In the genomic region with DNA sequence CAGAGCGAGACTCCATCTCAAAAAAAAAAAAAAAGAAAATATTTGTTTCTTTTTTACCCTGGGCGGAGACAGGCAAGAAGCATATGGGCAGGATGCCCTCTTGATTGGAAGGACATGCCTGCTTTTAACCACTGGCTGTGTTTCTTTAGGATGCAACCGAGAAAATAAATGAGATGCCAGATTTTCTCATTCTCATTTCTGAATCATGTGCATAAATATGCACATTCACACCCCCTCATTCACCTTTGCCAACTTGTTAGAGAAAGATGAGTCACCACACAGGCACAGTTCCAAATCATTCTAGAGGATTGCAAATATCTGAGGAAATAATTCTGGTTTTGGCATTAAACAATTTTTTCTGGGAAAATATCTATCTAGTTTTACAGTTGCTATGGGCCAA, we compare ENCODE assay signal across 9 cellular contexts. TPM values are rescaled to one million over a fixed set of nuclear protein-coding genes. Genes with fewer than 3 reads are reported as not detected.
DNase-seq lines count a peak whose midpoint lies in the region; ATAC-seq and TF ChIP-seq lines count a peak whose summit lies in the region.
"Had no signal": no experiment of that assay in that cellular context is flagged by ENCODE, and none has a peak within 500 bp of the region (broad histone marks: within the 10 kb centered on the region; RNA-seq: fewer than 3 reads in every experiment).

No MANE protein-coding gene starts in this region.

- DNase-seq in AG09309 (ENCODE audit: low read depth) (peak; percentile 97), NCI-H1048 (lab: John Stamatoyannopoulos, UW) (peak; percentile 1), choroid plexus epithelial cell (ENCODE audit: low read depth) (peak; percentile 98), mesenchymal stem cell (peak; percentile 24), NAMALWA (ENCODE audit: low spot score) (no peak), NCI-H345 treated with DMSO at 0.1 percent for 48 hours (lab: John Stamatoyannopoulos, UW; ENCODE audit: unreplicated experiment) (no peak), DMS153 treated with DMSO at 0.1 percent for 48 hours (lab: John Stamatoyannopoulos, UW; ENCODE audit: unreplicated experiment) (no peak)
- DNase-seq: activated CD4-positive, CD25-positive, alpha-beta regulatory T cell treated with anti-CD3 and anti-CD28 coated beads, Interleukin-2, amount 50 U/mL, for 72 hours had no signal

- H3K9ac ChIP-seq in mesenchymal stem cell (ENCODE audit: low read length): no peak overlapping the region

- H3K4me1 ChIP-seq in mesenchymal stem cell (ENCODE audit: control insufficient read depth, insufficient read depth, low read depth, low read length): peaks cover 3% of the 10 kb centered on the region

- TF ChIP-seq CTCF in AG09309 (IDR thresholded peaks at IDR 0.05; ENCODE audit: control insufficient read depth, insufficient read depth, low read depth, low read length, missing control alignments) (no peak), choroid plexus epithelial cell (conservative IDR thresholded peaks at IDR 0.05; ENCODE audit: low read depth, low read length) (no peak)

- H4K91ac ChIP-seq in mesenchymal stem cell (ENCODE audit: low read length): no peak overlapping the region

- no peak overlapping the region for H3K27ac ChIP-seq in mesenchymal stem cell (ENCODE audit: low read length, poor library complexity, severe bottlenecking)

- no peak overlapping the region for H3K23ac ChIP-seq in mesenchymal stem cell (ENCODE audit: low read length in 2 of 2)

- no peak overlapping the region for H2AK5ac ChIP-seq in mesenchymal stem cell (ENCODE audit: low read length, severe bottlenecking)

- H3K79me1 ChIP-seq in mesenchymal stem cell (replicated peaks; ENCODE audit: low read length, poor library complexity, severe bottlenecking): no peaks in the 10 kb centered on the region

- no peak overlapping the region for H2BK15ac ChIP-seq in mesenchymal stem cell (ENCODE audit: low read depth, poor library complexity, severe bottlenecking)

- WGBS in mesenchymal stem cell: 100% methylated on average over 1 of the region's 3 CpGs

- H3K4me3 ChIP-seq in AG09309 (ENCODE audit: control insufficient read depth, low read depth, low read length) (no peak overlapping the region), choroid plexus epithelial cell (ENCODE audit: low read depth, low read length) (no peak overlapping the region), mesenchymal stem cell (ENCODE audit: insufficient read depth in 1 of 2, low read depth in 1 of 2, low read length in 2 of 2) (no peak overlapping the region)

- H2BK120ac ChIP-seq in mesenchymal stem cell (ENCODE audit: low read depth, low read length): no peak overlapping the region

- H2BK12ac ChIP-seq in mesenchymal stem cell (ENCODE audit: low read length in 2 of 2): no peak overlapping the region

- no peaks in the 10 kb centered on the region for H3K36me3 ChIP-seq in mesenchymal stem cell (ENCODE audit: control insufficient read depth in 1 of 2, insufficient read depth in 2 of 2, low read depth in 1 of 2, low read length in 2 of 2)

- no peak overlapping the region for H3K14ac ChIP-seq in mesenchymal stem cell (ENCODE audit: low read length in 2 of 2)

- no peak overlapping the region for H3K18ac ChIP-seq in mesenchymal stem cell (ENCODE audit: low read depth in 1 of 2, low read length in 2 of 2)

- no peaks in the 10 kb centered on the region for H3K9me3 ChIP-seq in mesenchymal stem cell (ENCODE audit: control insufficient read depth, low read length)

- no peak overlapping the region for H3K4me2 ChIP-seq in mesenchymal stem cell (ENCODE audit: low read length, poor library complexity, severe bottlenecking)

- no peaks in the 10 kb centered on the region for H3K27me3 ChIP-seq in mesenchymal stem cell (ENCODE audit: control insufficient read depth in 1 of 2, insufficient read depth in 1 of 2, low read length in 2 of 2)

- no peak for ATAC-seq in GM21360 (IDR thresholded peaks at IDR 0.05; ENCODE audit: unreplicated experiment)

- H4K8ac ChIP-seq in mesenchymal stem cell (ENCODE audit: low read length): no peak overlapping the region

- H2BK5ac ChIP-seq in mesenchymal stem cell (ENCODE audit: low read depth, low read length, poor library complexity, severe bottlenecking): no peak overlapping the region

- no peak overlapping the region for H3K4ac ChIP-seq in mesenchymal stem cell (ENCODE audit: low read depth in 1 of 2, low read length in 2 of 2)

- no peak overlapping the region for H2AFZ ChIP-seq in mesenchymal stem cell (ENCODE audit: low read depth, low read length)

RNA-seq across cellular contexts. Expression of a gene that starts 3.3 kb away (rescaled TPM):
- 0.01 TPM for polyA plus RNA-seq in mesenchymal stem cell (2013, experiment 1 of 2)
- polyA plus RNA-seq in mesenchymal stem cell (2013, experiment 2 of 2): not detected

RNA-seq across cellular contexts. Expression of a gene that starts 37.0 kb away (rescaled TPM):
- 24.9 TPM for polyA plus RNA-seq in mesenchymal stem cell (2013, experiment 1 of 2)
- 24.3 TPM for polyA plus RNA-seq in mesenchymal stem cell (2013, experiment 2 of 2)

RNA-seq across cellular contexts. Expression of a gene that starts 50.3 kb away (rescaled TPM):
- polyA plus RNA-seq in mesenchymal stem cell (2013, experiment 1 of 2): 16.1 TPM
- 16.4 TPM for polyA plus RNA-seq in mesenchymal stem cell (2013, experiment 2 of 2)

Comparison
In these comparisons a context has a peak if more than half of its experiments do, and no peak if none do; other contexts are left out.
1. DNase-seq: peak in AG09309 (single experiment), NCI-H1048 (single experiment), choroid plexus epithelial cell (single experiment) and mesenchymal stem cell (single experiment); none in NAMALWA (single experiment), NCI-H345 treated with DMSO at 0.1 percent for 48 hours (single experiment) and DMS153 treated with DMSO at 0.1 percent for 48 hours (single experiment).